16 cellular contexts compared by ENCODE assay signal in genomic region chr5:160185954-160186353, GRCh38. TPM values are rescaled to one million over a fixed set of nuclear protein-coding genes. Genes with fewer than 3 reads are reported as not detected.
"Had no signal": no experiment of that assay in that cellular context is flagged by ENCODE, and none has a peak within 500 bp of the region (broad histone marks: within the 10 kb centered on the region; RNA-seq: fewer than 3 reads in every experiment).

No MANE protein-coding gene starts in this region.

- H3K4me1 ChIP-seq: right lobe of liver had no signal

- ATAC-seq: activated naive CD4-positive, alpha-beta T cell treated with anti-CD3 and anti-CD28 coated beads, Interleukin-2, amount 50 U/mL, for 72 hours; left ventricle myocardium superior; psoas muscle; right lobe of liver; upper lobe of right lung had no signal

- H3K9me3 ChIP-seq: esophagus muscularis mucosa, psoas muscle, right lobe of liver, upper lobe of right lung had no signal

- H3K27me3 ChIP-seq: cardiac muscle cell, esophagus muscularis mucosa, right lobe of liver, upper lobe of right lung had no signal

- H3K4me3 ChIP-seq: cardiac muscle cell, esophagus muscularis mucosa, psoas muscle, right lobe of liver, upper lobe of right lung had no signal

- H3K4me3 Mint-ChIP-seq: stimulated activated naive CD8-positive, alpha-beta T cell treated with anti-CD3 and anti-CD28 coated beads, Interleukin-15, Interleukin-2, amounts not matched to agents 100 ng/mL and 50 ng/mL, for 24 hours had no signal

- DNase-seq: activated CD4-positive, alpha-beta T cell treated with anti-CD3 and anti-CD28 coated beads, Interleukin-2, amount 50 U/mL, for 48 hours; activated effector memory CD4-positive, alpha-beta T cell treated with Interleukin-2 at 50 U/mL for 16 hours; hippocampal formation; kidney; left ventricle myocardium superior; psoas muscle; right lobe of liver; upper lobe of right lung had no signal

- H3K27ac ChIP-seq: cardiac muscle cell, esophagus muscularis mucosa, psoas muscle, right lobe of liver, upper lobe of right lung, VCaP had no signal

- H3K27ac Mint-ChIP-seq: activated naive CD4-positive, alpha-beta T cell treated with anti-CD3 and anti-CD28 coated beads, Interleukin-2, amount 50 U/mL, for 72 hours; stimulated activated naive CD8-positive, alpha-beta T cell treated with anti-CD3 and anti-CD28 coated beads, Interleukin-15, Interleukin-2, amounts not matched to agents 100 ng/mL and 50 ng/mL, for 24 hours had no signal

- H3K36me3 ChIP-seq: cardiac muscle cell, esophagus muscularis mucosa, right lobe of liver, upper lobe of right lung had no signal

RNA-seq across cellular contexts. Expression of gene FABP6, which starts 43.4 kb away (rescaled TPM):
- total RNA-seq: activated naive CD4-positive, alpha-beta T cell treated with anti-CD3 and anti-CD28 coated beads, Interleukin-2, amount 50 U/mL, for 72 hours; cardiac muscle cell; esophagus muscularis mucosa; fibroblast of villous mesenchyme; kidney; mesenteric fat pad; osteoblast; right lobe of liver; upper lobe of right lung had no signal
